In the genomic region with DNA sequence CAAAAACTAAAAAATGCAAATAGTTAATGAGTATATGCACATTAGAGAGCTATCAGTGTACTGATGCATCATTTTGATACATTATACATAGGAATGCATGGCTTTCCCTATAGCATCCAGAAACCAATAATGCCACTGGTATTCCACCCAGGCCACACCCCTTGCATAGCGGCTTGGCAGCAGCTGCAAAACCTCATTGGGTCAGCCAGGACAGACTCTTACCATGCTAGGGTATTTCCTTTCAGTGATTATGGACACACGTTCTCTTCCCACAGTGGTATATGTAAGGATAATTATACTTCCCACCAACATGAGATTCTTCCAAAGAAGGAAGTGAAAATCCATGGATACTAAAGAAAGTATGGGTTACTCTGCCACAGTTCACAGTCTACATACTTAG, we compare ENCODE assay signal across 1 cellular context.
TF ChIP-seq lines count a peak whose summit lies in the region.

No MANE protein-coding gene starts in this region.

TF ChIP-seq in IMR-90, 13 proteins besides CTCF, POLR2A, EP300 and RAD21 (continued from another document):
- TF ChIP-seq, protein P1, sequence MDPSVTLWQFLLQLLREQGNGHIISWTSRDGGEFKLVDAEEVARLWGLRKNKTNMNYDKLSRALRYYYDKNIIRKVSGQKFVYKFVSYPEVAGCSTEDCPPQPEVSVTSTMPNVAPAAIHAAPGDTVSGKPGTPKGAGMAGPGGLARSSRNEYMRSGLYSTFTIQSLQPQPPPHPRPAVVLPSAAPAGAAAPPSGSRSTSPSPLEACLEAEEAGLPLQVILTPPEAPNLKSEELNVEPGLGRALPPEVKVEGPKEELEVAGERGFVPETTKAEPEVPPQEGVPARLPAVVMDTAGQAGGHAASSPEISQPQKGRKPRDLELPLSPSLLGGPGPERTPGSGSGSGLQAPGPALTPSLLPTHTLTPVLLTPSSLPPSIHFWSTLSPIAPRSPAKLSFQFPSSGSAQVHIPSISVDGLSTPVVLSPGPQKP (IDR thresholded peaks at IDR 0.05; ENCODE audit: borderline replicate concordance, low read depth, low read length): no peak
TF ChIP-seq in IMR-90: peak in this region for 0.
